32 cellular contexts compared by ENCODE assay signal in the genomic region with DNA sequence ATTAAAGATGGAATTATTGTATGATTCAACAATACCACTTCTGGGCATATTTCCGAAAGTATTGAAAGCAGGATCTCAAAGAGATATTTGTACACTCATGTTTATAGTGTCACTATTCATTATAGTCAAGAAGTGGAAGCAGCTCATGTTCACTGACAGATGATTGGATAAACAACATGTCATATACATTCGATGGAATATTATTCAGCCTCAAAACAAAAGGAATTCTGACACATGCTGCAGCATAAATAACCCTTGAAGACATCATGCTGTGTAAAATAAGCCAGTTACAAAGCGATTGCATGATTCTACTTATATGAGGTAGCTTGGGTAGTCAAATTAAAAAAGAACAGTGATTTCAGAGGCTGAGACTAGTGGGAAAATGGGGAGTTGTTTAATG. TPM values are rescaled to one million over a fixed set of nuclear protein-coding genes. Genes with fewer than 3 reads are reported as not detected.
"Had no signal": no experiment of that assay in that cellular context is flagged by ENCODE, and none has a peak within 500 bp of the region (broad histone marks: within the 10 kb centered on the region; RNA-seq: fewer than 3 reads in every experiment).

No MANE protein-coding gene starts in this region.

- H3K9me3 ChIP-seq: colonic mucosa had no signal

- FAIRE-seq: colon, endometrium, endothelial cell of umbilical vein, frontal cortex had no signal

- H3K36me3 ChIP-seq: colonic mucosa, esophagus muscularis mucosa, esophagus squamous epithelium, gastrocnemius medialis, gastroesophageal sphincter, heart left ventricle, heart right ventricle had no signal

- H3K27ac ChIP-seq: colonic mucosa, coronary artery, dorsolateral prefrontal cortex, epithelial cell of prostate, esophagus muscularis mucosa, esophagus squamous epithelium, foreskin keratinocyte, gastrocnemius medialis, gastroesophageal sphincter, heart left ventricle, heart right ventricle had no signal

- DNase-seq: colonic mucosa; cortex of kidney; dermis blood vessel endothelial cell; dorsolateral prefrontal cortex; effector CD4-positive, alpha-beta T cell; effector CD8-positive, alpha-beta T cell; effector memory CD4-positive, alpha-beta T cell; effector memory CD8-positive, alpha-beta T cell; endodermal cell; erythroblast; esophagus squamous epithelium; foreskin fibroblast; foreskin keratinocyte; foreskin melanocyte; gastrocnemius medialis; glutamatergic neuron; head of caudate nucleus; heart left ventricle; heart right ventricle had no signal

- ATAC-seq: effector memory CD8-positive, alpha-beta T cell; esophagus mucosa; foreskin keratinocyte; gastrocnemius medialis; gastroesophageal sphincter; heart left ventricle; heart right ventricle had no signal

- H3K4me3 ChIP-seq: colonic mucosa, coronary artery, dorsolateral prefrontal cortex, esophagus muscularis mucosa, esophagus squamous epithelium, gastrocnemius medialis, gastroesophageal sphincter, heart left ventricle, heart right ventricle had no signal

- H3K4me1 ChIP-seq: colonic mucosa, esophagus muscularis mucosa, esophagus squamous epithelium, foreskin keratinocyte, gastrocnemius medialis, gastroesophageal sphincter, heart left ventricle, heart right ventricle had no signal

- H3K27me3 ChIP-seq: colonic mucosa, dorsolateral prefrontal cortex, esophagus muscularis mucosa, esophagus squamous epithelium, foreskin keratinocyte, gastrocnemius medialis, gastroesophageal sphincter, heart left ventricle, heart right ventricle had no signal

RNA-seq across cellular contexts. Expression of a gene that starts 39.3 kb away (rescaled TPM):
- total RNA-seq: dermis blood vessel endothelial cell, endothelial cell of umbilical vein, epithelial cell of proximal tubule, esophagus mucosa, esophagus muscularis mucosa, esophagus squamous epithelium, fibroblast of lung, fibroblast of villous mesenchyme, foreskin keratinocyte, glomerular endothelial cell, heart left ventricle, heart right ventricle had no signal
- polyA plus RNA-seq: endothelial cell of umbilical vein, fibroblast of lung, foreskin keratinocyte had no signal
